13 cellular contexts compared by ENCODE assay signal in genomic region chr1:94757931-94758330, GRCh38.
A peak's percentile ranks its signal among the peaks of the same experiment; 100 is the strongest.
DNase-seq lines count a peak whose midpoint lies in the region; ATAC-seq, FAIRE-seq and TF ChIP-seq lines count a peak whose summit lies in the region.
"Had no signal": no experiment of that assay in that cellular context is flagged by ENCODE, and none has a peak within 500 bp of the region (broad histone marks: within the 10 kb centered on the region; RNA-seq: fewer than 3 reads in every experiment).

No MANE protein-coding gene starts in this region.

- H3K4me3 ChIP-seq in gastroesophageal sphincter (no peak overlapping the region), colonic mucosa (no peak overlapping the region)

- in situ Hi-C loops in SK-MEL-5 (cut with HindIII; ENCODE audit: low pct_unique_long_range_greater_than_20kb, low sequenced_read_pairs): no loop called here

- peaks cover 44% of the 10 kb centered on the region for H3K4me1 Mint-ChIP-seq in osteocyte (ENCODE audit: unreplicated experiment)
- H3K4me1 Mint-ChIP-seq: activated naive CD4-positive, alpha-beta T cell treated with anti-CD3 and anti-CD28 coated beads, Interleukin-2, amount 50 U/mL, for 24 hours had no signal

- intact Hi-C loops in head of caudate nucleus (cut with DNase I) (no loop called here), colonic mucosa (cut with DNase I) (no loop called here)

- H3K27ac Mint-ChIP-seq in osteocyte (ENCODE audit: unreplicated experiment): peak overlapping the region; percentile 77
- H3K27ac Mint-ChIP-seq: activated CD4-positive, alpha-beta memory T cell treated with anti-CD3 and anti-CD28 coated beads for 36 hours; activated naive CD4-positive, alpha-beta T cell treated with anti-CD3 and anti-CD28 coated beads, Interleukin-2, amount 50 U/mL, for 24 hours; T-helper 17 cell had no signal

- whole genome bisulfite sequencing in gastroesophageal sphincter (ENCODE audit: low coverage in 1 of 2), 2 donors: 20 to 93% methylated on average over 3 to 5 of the region's 7 CpGs

- H3K27ac ChIP-seq in C4-2B (peak overlapping the region; percentile 35; the same call in 1 of the 2 replicates), gastroesophageal sphincter (peak overlapping the region in 1 of 4 donors; percentile 16), colonic mucosa (no peak overlapping the region)

- H3K4me1 ChIP-seq in gastroesophageal sphincter: peaks cover 0 to 17% (median 10%) of the 10 kb centered on the region in 3 donors
- H3K4me1 ChIP-seq in colonic mucosa: no peaks in the 10 kb centered on the region

- H3K4me3 Mint-ChIP-seq in osteocyte (ENCODE audit: unreplicated experiment): no peak overlapping the region
- H3K4me3 Mint-ChIP-seq: activated CD4-positive, alpha-beta memory T cell treated with anti-CD3 and anti-CD28 coated beads for 36 hours; activated naive CD4-positive, alpha-beta T cell treated with anti-CD3 and anti-CD28 coated beads, Interleukin-2, amount 50 U/mL, for 24 hours; T-helper 17 cell had no signal

- peaks cover 2% of the 10 kb centered on the region for H3K36me3 Mint-ChIP-seq in osteocyte (ENCODE audit: unreplicated experiment)
- H3K36me3 Mint-ChIP-seq: activated CD4-positive, alpha-beta memory T cell treated with anti-CD3 and anti-CD28 coated beads for 36 hours; activated naive CD4-positive, alpha-beta T cell treated with anti-CD3 and anti-CD28 coated beads, Interleukin-2, amount 50 U/mL, for 24 hours had no signal

- ATAC-seq in gastroesophageal sphincter: peak; percentile 37
- ATAC-seq: T-helper 17 cell had no signal

- no peak for FAIRE-seq in RCC 7860 (lab: Jason Lieb, UNC)

- peaks cover 6% of the 10 kb centered on the region for H3K9me3 Mint-ChIP-seq in osteocyte (ENCODE audit: unreplicated experiment)
- H3K9me3 Mint-ChIP-seq: activated CD4-positive, alpha-beta memory T cell treated with anti-CD3 and anti-CD28 coated beads for 36 hours had no signal

- H3K9me3 ChIP-seq in gastroesophageal sphincter: no peaks in the 10 kb centered on the region
- H3K9me3 ChIP-seq in colonic mucosa: no peaks in the 10 kb centered on the region

- TF ChIP-seq POLR2A in gastroesophageal sphincter (IDR thresholded peaks at IDR 0.05): no peak

- no peak overlapping the region for H3K9ac ChIP-seq in colonic mucosa (ENCODE audit: low read depth in 2 of 2, low read length in 2 of 2)

- H3K36me3 ChIP-seq in gastroesophageal sphincter: no peaks in the 10 kb centered on the region
- no peaks in the 10 kb centered on the region for H3K36me3 ChIP-seq in colonic mucosa

- TF ChIP-seq CTCF in C4-2B (conservative IDR thresholded peaks at IDR 0.05): no peak
- TF ChIP-seq CTCF in gastroesophageal sphincter (IDR thresholded peaks at IDR 0.05): no peak
- TF ChIP-seq CTCF in osteocyte (IDR thresholded peaks at IDR 0.05): no peak
- TF ChIP-seq CTCF in colonic mucosa (IDR thresholded peaks at IDR 0.05): no peak

- DNase-seq in SK-MEL-5 (ENCODE audit: low read depth, low spot score) (peak; percentile 56), osteocyte (ENCODE audit: extremely low spot score, unreplicated experiment) (peak; percentile 75), RKO (ENCODE audit: low spot score) (no peak), head of caudate nucleus (no peak), RCC 7860 (ENCODE audit: low spot score) (no peak), colonic mucosa (no peak)
- DNase-seq: activated CD4-positive, alpha-beta memory T cell treated with anti-CD3 and anti-CD28 coated beads for 36 hours; NCI-H1105 treated with DMSO at 0.1 percent for 48 hours; occipital lobe; T-helper 17 cell had no signal

- H3K27me3 ChIP-seq in gastroesophageal sphincter (no peaks in the 10 kb centered on the region), colonic mucosa (no peaks in the 10 kb centered on the region)

- peaks cover 11% of the 10 kb centered on the region for H3K27me3 Mint-ChIP-seq in osteocyte (ENCODE audit: unreplicated experiment)

- no peak for TF ChIP-seq EP300 in gastroesophageal sphincter (IDR thresholded peaks at IDR 0.05)

Comparison
In these comparisons a context has a peak if more than half of its experiments do, and no peak if none do; other contexts are left out.
1. DNase-seq: peak in SK-MEL-5 (single experiment) and osteocyte (single experiment); none in RKO (single experiment), head of caudate nucleus (0 of 42), RCC 7860 (single experiment) and colonic mucosa (single experiment).